In the genomic region with DNA sequence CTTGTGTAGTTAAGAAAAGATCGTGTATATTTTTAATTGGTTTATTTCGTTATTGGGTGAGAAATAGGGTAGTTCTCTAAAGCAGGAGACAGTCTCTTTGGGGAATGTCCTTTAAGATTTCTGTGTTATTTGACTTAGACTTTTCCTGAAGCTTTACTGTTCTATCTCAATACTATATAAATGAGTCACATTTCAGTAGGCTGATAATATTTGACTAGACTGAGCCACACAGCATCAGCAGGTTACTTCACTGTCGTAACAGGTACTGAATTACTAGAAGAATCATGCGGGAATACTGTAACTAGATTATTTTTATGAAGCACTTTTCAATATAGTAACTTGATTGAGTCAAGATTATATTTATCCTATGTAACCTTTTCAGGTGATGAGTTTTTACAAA, we compare ENCODE assay signal across 9 cellular contexts. TPM values are rescaled to one million over a fixed set of nuclear protein-coding genes. Genes with fewer than 3 reads are reported as not detected.
DNase-seq lines count a peak whose midpoint lies in the region; ATAC-seq and TF ChIP-seq lines count a peak whose summit lies in the region.
"Had no signal": no experiment of that assay in that cellular context is flagged by ENCODE, and none has a peak within 500 bp of the region (broad histone marks: within the 10 kb centered on the region; RNA-seq: fewer than 3 reads in every experiment).

No MANE protein-coding gene starts in this region.

- peak overlapping the region; percentile 86 for H3K4me3 Mint-ChIP-seq in activated T-cell treated with anti-CD3 and anti-CD28 coated beads, Interleukin-2, amount 50 U/mL, for 4 hours
- H3K4me3 Mint-ChIP-seq in immature natural killer cell: peak overlapping the region; percentile 85 to 91 (median 87)

- H3K4me1 Mint-ChIP-seq in activated T-cell treated with anti-CD3 and anti-CD28 coated beads, Interleukin-2, amount 50 U/mL, for 4 hours (ENCODE audit: low read depth): peaks cover 64% of the 10 kb centered on the region
- H3K4me1 Mint-ChIP-seq in immature natural killer cell: peaks cover 49 to 71% of the 10 kb centered on the region in 2 donors

- H2BK15ac ChIP-seq in mesendoderm (replicated peaks; ENCODE audit: low read depth): no peak overlapping the region

- no peak for DNase-seq in activated T-cell treated with anti-CD3 and anti-CD28 coated beads, Interleukin-2, amount 50 U/mL, for 4 hours
- DNase-seq in activated T-cell treated with anti-CD3 and anti-CD28 coated beads for 4 hours (no peak), immature natural killer cell (no peak), suprapubic skin (ENCODE audit: low spot score in 2 of 2) (no peak), mesendoderm (no peak)
- no peak for DNase-seq in stimulated activated CD4-positive, alpha-beta T cell treated with anti-CD3 and anti-CD28 coated beads, Interleukin-4, amount 100 ng/mL, for 24 hours
- DNase-seq: NCI-H446 had no signal

- peaks cover 2% of the 10 kb centered on the region for H3K79me1 ChIP-seq in mesendoderm (ENCODE audit: low read length)

- H3K36me3 Mint-ChIP-seq in activated T-cell treated with anti-CD3 and anti-CD28 coated beads, Interleukin-2, amount 50 U/mL, for 4 hours (ENCODE audit: insufficient read depth): no peaks in the 10 kb centered on the region
- peaks cover 0 to 4% (median 0%) of the 10 kb centered on the region in 3 donors for H3K36me3 Mint-ChIP-seq in immature natural killer cell

- H3K4me2 ChIP-seq in mesendoderm (ENCODE audit: low read length): no peak overlapping the region

- H3K27me3 ChIP-seq in suprapubic skin (no peaks in the 10 kb centered on the region), mesendoderm (ENCODE audit: insufficient read depth, low read length, poor library complexity) (no peaks in the 10 kb centered on the region)

- no peak for TF ChIP-seq EP300 in suprapubic skin (IDR thresholded peaks at IDR 0.05)

- no peak overlapping the region for H3K56ac ChIP-seq in mesendoderm (ENCODE audit: low read length)

- peak overlapping the region in 5 of 6 donors; percentile 66 to 90 (median 87) for H3K27ac Mint-ChIP-seq in immature natural killer cell

- H3K9me3 ChIP-seq in suprapubic skin: no peaks in the 10 kb centered on the region

- H3K4me1 ChIP-seq in suprapubic skin (peaks cover 54% of the 10 kb centered on the region), mesendoderm (ENCODE audit: control insufficient read depth, low read depth, low read length) (peaks cover 3% of the 10 kb centered on the region)

- H3K79me2 ChIP-seq in mesendoderm (ENCODE audit: control insufficient read depth, insufficient read depth, low read length): peaks cover 9% of the 10 kb centered on the region

- H4K5ac ChIP-seq in mesendoderm (ENCODE audit: low read length): no peak overlapping the region

- no peak overlapping the region for H3K27ac ChIP-seq in suprapubic skin
- no peak overlapping the region for H3K27ac ChIP-seq in mesendoderm (ENCODE audit: low read depth, low read length)

- H3K36me3 ChIP-seq in suprapubic skin: no peaks in the 10 kb centered on the region
- no peaks in the 10 kb centered on the region for H3K36me3 ChIP-seq in mesendoderm (ENCODE audit: control insufficient read depth, insufficient read depth, low read length)

- WGBS in suprapubic skin: 37% methylated on average over 4 of the region's 4 CpGs
- WGBS in mesendoderm (ENCODE audit: extremely low coverage, insufficient coverage, low lambda C conversion rate): 100% methylated on average over 2 of the region's 4 CpGs

- no peak overlapping the region for H2BK5ac ChIP-seq in mesendoderm (ENCODE audit: low read length)

- H3K23ac ChIP-seq in mesendoderm (ENCODE audit: low read length): no peak overlapping the region

- H3K4ac ChIP-seq in mesendoderm (ENCODE audit: low read depth, low read length): no peak overlapping the region

- TF ChIP-seq POLR2A in suprapubic skin (IDR thresholded peaks at IDR 0.05): no peak

- no peaks in the 10 kb centered on the region for H3K27me3 Mint-ChIP-seq in activated T-cell treated with anti-CD3 and anti-CD28 coated beads, Interleukin-2, amount 50 U/mL, for 4 hours (ENCODE audit: low read depth)
- H3K27me3 Mint-ChIP-seq in immature natural killer cell (ENCODE audit: low read depth in 3 of 3): peaks cover 5 to 14% (median 7%) of the 10 kb centered on the region in 3 donors

- H2BK120ac ChIP-seq in mesendoderm (ENCODE audit: low read depth, low read length): no peak overlapping the region

- no peaks in the 10 kb centered on the region for H3K9me3 Mint-ChIP-seq in activated T-cell treated with anti-CD3 and anti-CD28 coated beads, Interleukin-2, amount 50 U/mL, for 4 hours
- no peaks in the 10 kb centered on the region for H3K9me3 Mint-ChIP-seq in immature natural killer cell

- H3K4me3 ChIP-seq in WI38 (ENCODE audit: low read depth, low read length): peak overlapping the region; percentile 85
- H3K4me3 ChIP-seq in suprapubic skin: peak overlapping the region; percentile 76
- H3K4me3 ChIP-seq in mesendoderm (ENCODE audit: low read length): no peak overlapping the region

- H3K9ac ChIP-seq in mesendoderm (ENCODE audit: low read length): no peak overlapping the region

- H3K18ac ChIP-seq in mesendoderm (ENCODE audit: low read length): no peak overlapping the region

- no peak for ATAC-seq in activated T-cell treated with anti-CD3 and anti-CD28 coated beads, Interleukin-2, amount 50 U/mL, for 4 hours
- no peak for ATAC-seq in GM19452 (IDR thresholded peaks at IDR 0.05; ENCODE audit: unreplicated experiment)

- TF ChIP-seq CTCF in WI38 (IDR thresholded peaks at IDR 0.05; ENCODE audit: low read depth, low read length) (no peak), suprapubic skin (IDR thresholded peaks at IDR 0.05) (no peak)

- H4K8ac ChIP-seq in mesendoderm (ENCODE audit: low read depth, low read length): no peak overlapping the region

- no peak overlapping the region for H2AK5ac ChIP-seq in mesendoderm (ENCODE audit: low read length)

RNA-seq across cellular contexts. Expression of gene SMAP1, which starts 1.4 kb away (rescaled TPM):
- 10 to 100 TPM; 21.1 to 23.2 (median 22.6) TPM for total RNA-seq in activated T-cell treated with anti-CD3 and anti-CD28 coated beads, Interleukin-2, amount 50 U/mL, for 4 hours
- 10 to 100 TPM; 20.3 to 34.0 (median 20.6) TPM for polyA plus RNA-seq in immature natural killer cell
- 10 to 100 TPM; 28.8 to 39.1 (median 30.8) TPM for total RNA-seq in suprapubic skin
- polyA plus RNA-seq in mesendoderm (2013, experiment 1 of 2): 33.4 TPM
- polyA plus RNA-seq in mesendoderm (2013, experiment 2 of 2): 35.1 TPM
